8 cellular contexts compared by ENCODE assay signal in the genomic region with DNA sequence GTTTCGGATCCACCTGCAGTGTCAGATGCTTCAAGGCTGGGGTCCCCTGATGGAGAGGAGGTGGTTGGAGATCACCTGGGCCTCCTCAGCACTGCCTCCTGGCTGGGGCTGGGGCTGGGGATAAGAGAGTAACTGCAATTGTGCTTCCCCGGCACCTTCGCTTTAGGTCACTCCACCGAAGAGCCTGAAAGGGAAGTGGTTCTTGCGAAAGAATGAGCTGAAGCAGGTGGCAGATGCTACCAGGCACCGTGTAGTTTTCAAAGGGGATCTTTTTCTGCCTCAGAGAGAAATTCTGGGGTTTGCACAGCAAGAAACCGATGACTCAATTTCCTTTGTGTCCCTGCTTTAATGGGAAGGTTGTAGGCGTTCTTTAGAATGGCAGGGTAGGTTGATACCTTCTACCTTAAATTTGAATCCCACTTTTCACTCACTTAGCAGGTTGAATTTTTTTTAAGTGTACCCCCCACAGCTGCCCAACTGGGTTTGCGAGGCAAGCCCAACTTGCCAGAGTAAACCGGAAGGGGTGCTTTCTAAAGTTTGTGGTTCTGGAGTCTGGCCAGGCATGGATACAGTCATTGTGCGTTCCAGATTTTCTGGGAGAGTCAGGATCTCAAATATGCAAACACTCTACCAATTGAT. TPM values are rescaled to one million over a fixed set of nuclear protein-coding genes. Genes with fewer than 3 reads are reported as not detected.
A peak's percentile ranks its signal among the peaks of the same experiment; 100 is the strongest.
DNase-seq lines count a peak whose midpoint lies in the region; ATAC-seq, FAIRE-seq and TF ChIP-seq lines count a peak whose summit lies in the region.

No MANE protein-coding gene starts in this region.

- no peaks in the 10 kb centered on the region for H3K9me3 ChIP-seq in esophagus squamous epithelium

- peaks cover 20% of the 10 kb centered on the region for H3K36me3 Mint-ChIP-seq in stimulated activated memory B cell treated with anti-CD40 and anti-IgM and Interleukin-4, amounts not matched to agents 10 μg/mL and 1 μg/mL and 100 μg/mL, for 72 hours

- H3K27ac ChIP-seq in esophagus squamous epithelium, result peak overlapping the region; percentile 90 to 99 (median 95)

- peak overlapping the region; percentile 65 for H3K4me3 Mint-ChIP-seq in stimulated activated memory B cell treated with anti-CD40 and anti-IgM and Interleukin-4, amounts not matched to agents 10 μg/mL and 1 μg/mL and 100 μg/mL, for 72 hours

- peaks cover 0 to 18% (median 0%) of the 10 kb centered on the region in 3 donors for H3K36me3 ChIP-seq in esophagus squamous epithelium

- no peak for TF ChIP-seq CTCF in esophagus squamous epithelium (IDR thresholded peaks at IDR 0.05)

- peak; percentile 55 for ATAC-seq in GM21576 (IDR thresholded peaks at IDR 0.05; ENCODE audit: unreplicated experiment)
- peak; percentile 82 for ATAC-seq in stimulated activated memory B cell treated with anti-CD40 and anti-IgM and Interleukin-4, amounts not matched to agents 10 μg/mL and 1 μg/mL and 100 μg/mL, for 72 hours

- DNase-seq in GDM1 (lab: John Stamatoyannopoulos, UW), result peak; percentile 20
- DNase-seq in Jurkat, Clone E6-1 (ENCODE audit: low read depth, low spot score), result peak; percentile 97
- DNase-seq in activated CD4-positive, alpha-beta T cell treated with anti-CD3 and anti-CD28 coated beads, Interleukin-2, amount 50 U/mL, for 1 hour, result peak; percentile 52
- no peak for DNase-seq in esophagus squamous epithelium (lab: John Stamatoyannopoulos, UW)
- DNase-seq in GOT3 (lab: John Stamatoyannopoulos, UW), result no peak
- DNase-seq in H54 (ENCODE audit: insufficient read length, low spot score), result no peak

- no peak for FAIRE-seq in H54 (lab: Jason Lieb, UNC)

- TF ChIP-seq POLR2A in esophagus squamous epithelium (IDR thresholded peaks at IDR 0.05) (peak in 1 of 4 donors; percentile 36), H54 (IDR thresholded peaks at IDR 0.05; ENCODE audit: low read depth, low read length) (no peak)

- H3K4me1 Mint-ChIP-seq in stimulated activated memory B cell treated with anti-CD40 and anti-IgM and Interleukin-4, amounts not matched to agents 10 μg/mL and 1 μg/mL and 100 μg/mL, for 72 hours, result peaks cover 76% of the 10 kb centered on the region

- no peak overlapping the region for H3K4me3 ChIP-seq in Jurkat, Clone E6-1 (ENCODE audit: low read length)
- H3K4me3 ChIP-seq in esophagus squamous epithelium, result peak overlapping the region; percentile 2 to 86 (median 52)

- H3K9me3 Mint-ChIP-seq in stimulated activated memory B cell treated with anti-CD40 and anti-IgM and Interleukin-4, amounts not matched to agents 10 μg/mL and 1 μg/mL and 100 μg/mL, for 72 hours, result no peaks in the 10 kb centered on the region

- peaks cover 51 to 98% (median 53%) of the 10 kb centered on the region in 3 donors for H3K4me1 ChIP-seq in esophagus squamous epithelium

- intact Hi-C loops in esophagus squamous epithelium (cut with DNase I), result loop anchor here (10.0 kb wide), 1 partner anchor 59 kb away; no protein-coding TSS in a partner anchor

- no peaks in the 10 kb centered on the region for H3K27me3 ChIP-seq in esophagus squamous epithelium

- peak overlapping the region; percentile 82 for H3K27ac Mint-ChIP-seq in stimulated activated memory B cell treated with anti-CD40 and anti-IgM and Interleukin-4, amounts not matched to agents 10 μg/mL and 1 μg/mL and 100 μg/mL, for 72 hours

- 9 to 16% methylated on average over 9 to 11 of the region's 11 CpGs for WGBS in esophagus squamous epithelium, 2 donors

- H3K27me3 Mint-ChIP-seq in stimulated activated memory B cell treated with anti-CD40 and anti-IgM and Interleukin-4, amounts not matched to agents 10 μg/mL and 1 μg/mL and 100 μg/mL, for 72 hours, result no peaks in the 10 kb centered on the region

RNA-seq across cellular contexts. Expression of a gene that starts 5.3 kb away (rescaled TPM):
- not detected for polyA plus RNA-seq in Jurkat, Clone E6-1 (2012; ENCODE audit: insufficient read depth, insufficient read length)
- 100 to 1,000 TPM; 418 to 565 (median 463) TPM for total RNA-seq in esophagus squamous epithelium

Comparison
In these comparisons a context has a peak if more than half of its experiments do, and no peak if none do; other contexts are left out.
1. DNase-seq: peak in GDM1 (single experiment), Jurkat, Clone E6-1 (single experiment) and activated CD4-positive, alpha-beta T cell treated with anti-CD3 and anti-CD28 coated beads, Interleukin-2, amount 50 U/mL, for 1 hour (single experiment); none in esophagus squamous epithelium (single experiment), GOT3 (single experiment) and H54 (single experiment).